ENCODE assay signal across 12 cellular contexts in genomic region chr4:180542445-180543100, GRCh38.
A peak's percentile ranks its signal among the peaks of the same experiment; 100 is the strongest.
DNase-seq lines count a peak whose midpoint lies in the region; ATAC-seq and TF ChIP-seq lines count a peak whose summit lies in the region.
"Had no signal": no experiment of that assay in that cellular context is flagged by ENCODE, and none has a peak within 500 bp of the region (broad histone marks: within the 10 kb centered on the region; RNA-seq: fewer than 3 reads in every experiment).

No MANE protein-coding gene starts in this region.

- no peak overlapping the region for H3K4me3 Mint-ChIP-seq in naive thymus-derived CD4-positive, alpha-beta T cell
- H3K4me3 Mint-ChIP-seq: activated B cell treated with CpG ODN at 0.5 μM for 24 hours had no signal

- POLR2A ChIA-PET in naive thymus-derived CD4-positive, alpha-beta T cell (lab: Charles Lee), result no interaction called here

- H3K4me1 Mint-ChIP-seq in naive thymus-derived CD4-positive, alpha-beta T cell, result no peaks in the 10 kb centered on the region
- H3K4me1 Mint-ChIP-seq: activated B cell treated with CpG ODN at 0.5 μM for 24 hours had no signal

- H3K36me3 Mint-ChIP-seq in naive thymus-derived CD4-positive, alpha-beta T cell, result no peaks in the 10 kb centered on the region

- H3K27ac ChIP-seq in naive thymus-derived CD4-positive, alpha-beta T cell (ENCODE audit: low read depth, low read length), result no peak overlapping the region
- H3K27ac ChIP-seq: colonic mucosa, heart right ventricle, tibial nerve had no signal

- CTCF ChIA-PET in naive thymus-derived CD4-positive, alpha-beta T cell (lab: Charles Lee), result no interaction called here

- H3K27ac Mint-ChIP-seq in naive thymus-derived CD4-positive, alpha-beta T cell, result no peak overlapping the region
- H3K27ac Mint-ChIP-seq: activated B cell treated with CpG ODN at 0.5 μM for 24 hours had no signal

- no peak for TF ChIP-seq CTCF in GM13977 (IDR thresholded peaks at IDR 0.05; ENCODE audit: extremely low read depth, insufficient read depth, missing control alignments)

- no peak for ATAC-seq in naive thymus-derived CD4-positive, alpha-beta T cell
- ATAC-seq: heart right ventricle had no signal

- H3K4me1 ChIP-seq in naive thymus-derived CD4-positive, alpha-beta T cell (ENCODE audit: control insufficient read depth in 2 of 2, insufficient read depth in 2 of 2, low read length in 2 of 2), result no peaks in the 10 kb centered on the region
- H3K4me1 ChIP-seq: colonic mucosa, heart right ventricle, tibial nerve had no signal

- H3K9me3 Mint-ChIP-seq in naive thymus-derived CD4-positive, alpha-beta T cell, result peaks cover 0 to 9% (median 0%) of the 10 kb centered on the region in 11 donors
- H3K9me3 Mint-ChIP-seq: activated B cell treated with CpG ODN at 0.5 μM for 24 hours had no signal

- no peaks in the 10 kb centered on the region for H3K27me3 Mint-ChIP-seq in naive thymus-derived CD4-positive, alpha-beta T cell
- H3K27me3 Mint-ChIP-seq: activated B cell treated with CpG ODN at 0.5 μM for 24 hours had no signal

- in situ Hi-C loops in GM13977 (cut with MboI; ENCODE audit: low pct_unique_long_range_greater_than_20kb, low sequenced_read_pairs, unreplicated experiment), result no loop called here

- no peaks in the 10 kb centered on the region for H3K36me3 ChIP-seq in naive thymus-derived CD4-positive, alpha-beta T cell (ENCODE audit: control insufficient read depth in 2 of 3, insufficient read depth in 3 of 3, low read length in 3 of 3)
- H3K36me3 ChIP-seq: colonic mucosa, heart right ventricle, tibial nerve had no signal

- intact Hi-C loops in naive thymus-derived CD4-positive, alpha-beta T cell (cut with micrococcal nuclease), result no loop called here

- H3K4me3 ChIP-seq in naive thymus-derived CD4-positive, alpha-beta T cell (ENCODE audit: low read length), result no peak overlapping the region
- H3K4me3 ChIP-seq: colonic mucosa, heart right ventricle, tibial nerve had no signal

- H3K27me3 ChIP-seq in naive thymus-derived CD4-positive, alpha-beta T cell (ENCODE audit: control insufficient read depth in 2 of 2, insufficient read depth in 2 of 2, low read length in 2 of 2), result no peaks in the 10 kb centered on the region
- H3K27me3 ChIP-seq: colonic mucosa, heart right ventricle, tibial nerve had no signal

- DNase-seq in H4 (ENCODE audit: low spot score), result peak; percentile 72
- DNase-seq in NCI-H2029 (lab: John Stamatoyannopoulos, UW), result peak; percentile 52
- DNase-seq in amniotic stem cell (lab: John Stamatoyannopoulos, UW), result peak; percentile 37
- peak; percentile 15 for DNase-seq in kidney glomerular epithelial cell (lab: John Stamatoyannopoulos, UW)
- no peak for DNase-seq in naive thymus-derived CD4-positive, alpha-beta T cell
- no peak for DNase-seq in GM13977 (ENCODE audit: low spot score)
- DNase-seq in cerebellar cortex (ENCODE audit: low spot score), result no peak
- DNase-seq in SW 1271 (lab: John Stamatoyannopoulos, UW), result no peak
- DNase-seq: activated B cell treated with CpG ODN at 0.5 μM for 24 hours, colonic mucosa, heart right ventricle had no signal

- no peaks in the 10 kb centered on the region for H3K9me3 ChIP-seq in naive thymus-derived CD4-positive, alpha-beta T cell (ENCODE audit: control insufficient read depth in 2 of 3, low read length in 3 of 3)
- H3K9me3 ChIP-seq: colonic mucosa, heart right ventricle, tibial nerve had no signal

Comparison
In these comparisons a context has a peak if more than half of its experiments do, and no peak if none do; other contexts are left out.
1. DNase-seq: peak in H4 (single experiment), NCI-H2029 (single experiment), amniotic stem cell (single experiment) and kidney glomerular epithelial cell (single experiment); none in naive thymus-derived CD4-positive, alpha-beta T cell (0 of 9), GM13977 (single experiment), cerebellar cortex (single experiment) and SW 1271 (0 of 2).